10 cellular contexts compared by ENCODE assay signal in the genomic region with DNA sequence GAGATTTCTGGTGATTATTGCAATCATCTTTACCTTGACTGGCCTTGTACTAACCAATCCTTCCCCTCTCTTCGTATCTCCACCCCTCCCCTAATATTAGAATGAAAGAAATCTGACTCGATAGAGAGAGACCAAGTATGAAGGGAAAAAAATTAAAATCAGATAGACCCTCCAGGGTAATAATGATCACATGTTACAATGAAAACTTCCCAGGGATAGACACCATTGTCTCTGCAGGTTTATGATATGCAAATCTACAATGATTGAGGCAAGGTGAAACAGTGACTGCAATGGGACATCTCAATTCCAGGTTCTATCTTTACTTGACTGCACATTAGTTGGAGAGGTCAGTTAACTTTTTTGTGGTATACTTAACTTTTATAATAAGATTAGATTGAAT. TPM values are rescaled to one million over a fixed set of nuclear protein-coding genes. Genes with fewer than 3 reads are reported as not detected.
DNase-seq lines count a peak whose midpoint lies in the region; ATAC-seq and TF ChIP-seq lines count a peak whose summit lies in the region.
"Had no signal": no experiment of that assay in that cellular context is flagged by ENCODE, and none has a peak within 500 bp of the region (broad histone marks: within the 10 kb centered on the region; RNA-seq: fewer than 3 reads in every experiment).

No MANE protein-coding gene starts in this region.

- peaks cover 14% of the 10 kb centered on the region for H3K4me1 Mint-ChIP-seq in glutamatergic neuron (ENCODE audit: low read depth, unreplicated experiment)

- no peak overlapping the region for H2BK15ac ChIP-seq in neuronal stem cell (ENCODE audit: low read length)

- H2BK12ac ChIP-seq in neuronal stem cell (ENCODE audit: low read length), result no peak overlapping the region

- H3K9me3 ChIP-seq in DND-41 (ENCODE audit: insufficient read depth, low read length, severe bottlenecking) (no peaks in the 10 kb centered on the region), SK-N-MC (ENCODE audit: low read depth, low read length) (no peaks in the 10 kb centered on the region), skeletal muscle tissue (ENCODE audit: control insufficient read depth in 3 of 3, low read length in 3 of 3) (no peaks in the 10 kb centered on the region), neuronal stem cell (replicated peaks in 1 of 2; ENCODE audit: control insufficient read depth in 2 of 2, insufficient read depth in 1 of 2, low read depth in 1 of 2, low read length in 2 of 2) (no peaks in the 10 kb centered on the region)

- H3K4me1 ChIP-seq in DND-41 (ENCODE audit: insufficient read depth, low read length) (peaks cover 48% of the 10 kb centered on the region), skeletal muscle tissue (ENCODE audit: control insufficient read depth in 3 of 3, insufficient read depth in 3 of 3, low read length in 3 of 3) (peaks cover 40 to 53% (median 47%) of the 10 kb centered on the region in 3 donors), neuronal stem cell (ENCODE audit: control insufficient read depth in 2 of 2, insufficient read depth in 1 of 2, low read depth in 1 of 2, low read length in 2 of 2) (peaks cover 7 to 12% of the 10 kb centered on the region in 2 donors)

- H3K9ac ChIP-seq in DND-41 (ENCODE audit: low read depth, low read length), result no peak overlapping the region; the same call in 1 of the 2 replicates
- no peak overlapping the region for H3K9ac ChIP-seq in SK-N-MC (ENCODE audit: insufficient read length)
- peak overlapping the region in 1 of 3 donors; percentile 98 for H3K9ac ChIP-seq in skeletal muscle tissue (ENCODE audit: low read depth in 1 of 3, low read length in 3 of 3)
- H3K9ac ChIP-seq in neuronal stem cell (ENCODE audit: low read depth, low read length, poor library complexity), result no peak overlapping the region

- H3K27me3 Mint-ChIP-seq in glutamatergic neuron (ENCODE audit: unreplicated experiment), result peaks cover 9% of the 10 kb centered on the region

- peaks cover 6% of the 10 kb centered on the region for H3K9me3 Mint-ChIP-seq in glutamatergic neuron (ENCODE audit: unreplicated experiment)

- H3K4me3 ChIP-seq in DND-41 (ENCODE audit: low read depth in 1 of 2, low read length in 2 of 2) (no peak overlapping the region), SK-N-MC (peak overlapping the region; percentile 98), skeletal muscle tissue (ENCODE audit: low read length in 3 of 3) (peak overlapping the region in 2 of 3 donors; percentile 92 to 95), neuronal stem cell (ENCODE audit: low read length in 2 of 2) (no peak overlapping the region)

- TF ChIP-seq CTCF in DND-41 (IDR thresholded peaks at IDR 0.05; ENCODE audit: borderline replicate concordance, extremely low read depth, low read length, poor library complexity, severe bottlenecking), result no peak
- TF ChIP-seq CTCF in glutamatergic neuron (IDR thresholded peaks at IDR 0.05; ENCODE audit: partially characterized antibody, unreplicated experiment), result no peak

- no peaks in the 10 kb centered on the region for H3K36me3 Mint-ChIP-seq in glutamatergic neuron (ENCODE audit: unreplicated experiment)

- peaks cover 24% of the 10 kb centered on the region for H4K20me1 ChIP-seq in DND-41 (ENCODE audit: insufficient read depth, low read length)

- no peak overlapping the region for H4K91ac ChIP-seq in neuronal stem cell (ENCODE audit: low read depth, low read length, poor library complexity)

- H3K79me1 ChIP-seq in neuronal stem cell (ENCODE audit: low read depth, low read length), result peaks cover 2% of the 10 kb centered on the region

- H3K4me2 ChIP-seq in DND-41 (ENCODE audit: insufficient read depth, low read length) (peak overlapping the region; percentile 86; the same call in 1 of the 2 replicates), neuronal stem cell (ENCODE audit: insufficient read depth, low read length, poor library complexity, severe bottlenecking) (no peak overlapping the region)

- H2AFZ ChIP-seq in DND-41 (ENCODE audit: low read depth, low read length) (no peak overlapping the region), neuronal stem cell (ENCODE audit: low read length) (no peak overlapping the region)

- H3K27ac Mint-ChIP-seq in glutamatergic neuron (ENCODE audit: unreplicated experiment), result peak overlapping the region; percentile 62

- H3K27me3 ChIP-seq in DND-41 (ENCODE audit: insufficient read depth, low read length, poor library complexity), result no peaks in the 10 kb centered on the region
- no peaks in the 10 kb centered on the region for H3K27me3 ChIP-seq in skeletal muscle tissue (ENCODE audit: control insufficient read depth in 3 of 3, insufficient read depth in 3 of 3, low read length in 3 of 3)
- H3K27me3 ChIP-seq in neuronal stem cell (ENCODE audit: control insufficient read depth in 3 of 3, insufficient read depth in 3 of 3, low read depth in 1 of 3, low read length in 3 of 3), result no peaks in the 10 kb centered on the region

- peaks cover 43% of the 10 kb centered on the region for H3K79me2 ChIP-seq in DND-41 (ENCODE audit: insufficient read depth, low read length)

- no peak overlapping the region for H2AK5ac ChIP-seq in neuronal stem cell (ENCODE audit: low read depth, low read length)

- no peak overlapping the region for H3K23ac ChIP-seq in neuronal stem cell (ENCODE audit: low read depth, low read length, poor library complexity)

- WGBS in neuronal stem cell (ENCODE audit: extremely low coverage in 2 of 2, insufficient read length in 2 of 2, insufficient replicate concordance in 1 of 2), 2 donors, result no CpG with 5 or more reads among the region's 2 CpGs

- H2BK5ac ChIP-seq in neuronal stem cell (ENCODE audit: low read length), result no peak overlapping the region

- H2BK120ac ChIP-seq in neuronal stem cell (ENCODE audit: low read depth, low read length), result no peak overlapping the region

- no peak for ATAC-seq in DND-41 (ENCODE audit: insufficient read depth, low read depth)
- ATAC-seq in GM19463 (IDR thresholded peaks at IDR 0.05; ENCODE audit: unreplicated experiment), result no peak
- ATAC-seq in activated CD4-positive, CD25-positive, alpha-beta regulatory T cell treated with anti-CD3 and anti-CD28 coated beads, Interleukin-2, amount 50 U/mL, for 24 hours, result no peak

- H3K36me3 ChIP-seq in DND-41 (ENCODE audit: insufficient read depth, low read length) (peaks cover 26% of the 10 kb centered on the region), SK-N-MC (ENCODE audit: insufficient read depth, low read length) (peaks cover 26% of the 10 kb centered on the region), skeletal muscle tissue (ENCODE audit: control insufficient read depth in 3 of 3, insufficient read depth in 3 of 3, low read length in 3 of 3) (peaks cover 24 to 26% (median 25%) of the 10 kb centered on the region in 3 donors), neuronal stem cell (replicated peaks in 1 of 2; ENCODE audit: control insufficient read depth in 2 of 2, insufficient read depth in 2 of 2, low read length in 2 of 2) (peaks cover 16 to 26% of the 10 kb centered on the region in 2 donors)

- no peak overlapping the region for H3K4ac ChIP-seq in neuronal stem cell (ENCODE audit: low read length)

- H3K14ac ChIP-seq in neuronal stem cell (ENCODE audit: low read length), result no peak overlapping the region

- H3K18ac ChIP-seq in neuronal stem cell (ENCODE audit: low read length), result no peak overlapping the region

- H4K8ac ChIP-seq in neuronal stem cell (ENCODE audit: low read depth, low read length), result no peak overlapping the region

- H3K4me3 Mint-ChIP-seq in glutamatergic neuron (ENCODE audit: unreplicated experiment), result peak overlapping the region; percentile 81

- no peak for DNase-seq in DND-41
- DNase-seq in SK-N-MC (ENCODE audit: low read depth, low spot score), result no peak
- no peak for DNase-seq in glutamatergic neuron
- DNase-seq in neuronal stem cell (ENCODE audit: low spot score), result no peak
- DNase-seq in SW480 (ENCODE audit: low spot score), result no peak
- DNase-seq: central memory CD4-positive, alpha-beta T cell; stimulated activated CD4-positive, alpha-beta T cell treated with anti-CD3 and anti-CD28 coated beads, Interleukin-1b, Interleukin-23, amount 100 ng/mL, for 48 hours had no signal

- H3K27ac ChIP-seq in DND-41 (ENCODE audit: low read length), result peak overlapping the region; percentile 98; the same call in 1 of the 2 replicates
- H3K27ac ChIP-seq in SK-N-MC, result peak overlapping the region; percentile 35
- peak overlapping the region; percentile 97 for H3K27ac ChIP-seq in skeletal muscle tissue (ENCODE audit: low read depth, low read length)
- H3K27ac ChIP-seq in neuronal stem cell (replicated peaks; ENCODE audit: low read length), result no peak overlapping the region

RNA-seq across cellular contexts. Expression of a gene that starts 1.5 kb away (rescaled TPM):
- total RNA-seq in glutamatergic neuron (ENCODE audit: unreplicated experiment) (20.1 TPM), skeletal muscle tissue (88.2 TPM)
- 18.9 TPM for polyA plus RNA-seq in neuronal stem cell (2013, experiment 1 of 2)
- polyA plus RNA-seq in neuronal stem cell (2013, experiment 2 of 2), result 19.1 TPM

Comparison
In these comparisons a context has a peak if more than half of its experiments do, and no peak if none do; other contexts are left out.
1. H3K4me3 ChIP-seq: peak in SK-N-MC (single experiment) and skeletal muscle tissue (2 of 3); none in DND-41 (0 of 2) and neuronal stem cell (0 of 2).